ENCODE assay signal across 15 cellular contexts in the genomic region with DNA sequence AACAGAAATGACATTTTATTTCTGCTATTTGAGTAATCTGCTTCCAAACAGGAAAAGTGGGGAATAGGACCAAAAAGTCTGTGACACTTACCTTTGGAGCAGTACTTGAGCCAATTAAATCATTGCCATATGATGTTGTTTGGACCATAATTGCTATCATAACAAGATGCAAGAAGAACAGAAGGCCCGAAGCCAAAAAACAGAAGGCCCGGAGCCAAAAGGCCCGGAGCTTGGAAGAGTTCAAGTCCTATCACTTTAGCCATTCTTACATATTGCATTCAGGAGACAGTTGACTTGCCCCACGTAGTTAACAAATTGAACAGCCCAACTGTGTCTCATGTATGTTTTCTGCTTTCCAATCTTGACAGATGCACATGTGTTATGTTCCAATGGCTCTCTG.
DNase-seq lines count a peak whose midpoint lies in the region; ATAC-seq and TF ChIP-seq lines count a peak whose summit lies in the region.
"Had no signal": no experiment of that assay in that cellular context is flagged by ENCODE, and none has a peak within 500 bp of the region (broad histone marks: within the 10 kb centered on the region; RNA-seq: fewer than 3 reads in every experiment).

No MANE protein-coding gene starts in this region.

- H3F3A ChIP-seq in GM23248 (ENCODE audit: insufficient read depth) = peaks cover 25% of the 10 kb centered on the region

- H3K79me2 ChIP-seq in GM23248 (ENCODE audit: insufficient read depth) = 0 out of 2 replicates have a peak, but pooled peaks cover 5% of the 10 kb centered on the region

- intact Hi-C loops in left lung (cut with DNase I) = no loop called here

- H3K9me3 ChIP-seq in GM23248 (ENCODE audit: low read depth) = no peaks in the 10 kb centered on the region
- no peaks in the 10 kb centered on the region for H3K9me3 ChIP-seq in left lung

- H4K20me1 ChIP-seq in GM23248 (ENCODE audit: insufficient read depth) = no peaks in the 10 kb centered on the region

- H3K4me3 ChIP-seq in AG10803 (ENCODE audit: low read length) = no peak overlapping the region
- H3K4me3 ChIP-seq in GM23248 = no peak overlapping the region
- no peak overlapping the region for H3K4me3 ChIP-seq in left lung
- H3K4me3 ChIP-seq: SK-N-MC had no signal

- H3K4me2 ChIP-seq in GM23248 (ENCODE audit: unreplicated experiment) = peak overlapping the region; percentile 13

- peak; percentile 35 for DNase-seq in AG10803 (ENCODE audit: low read depth)
- no peak for DNase-seq in GM23248
- peak; percentile 37 for DNase-seq in dermis blood vessel endothelial cell
- no peak for DNase-seq in left lung
- DNase-seq: GOT3, NCI-H146, NCI-H510A treated with DMSO at 0.1 percent for 48 hours, NCI-H774, SHP77 had no signal

- H3K27ac ChIP-seq in GM23248 (peak overlapping the region; percentile 4; the same call in 1 of the 2 replicates), left lung (peak overlapping the region; percentile 69 to 79)
- H3K27ac ChIP-seq: HL-60, SK-N-MC had no signal

- TF ChIP-seq CTCF in AG10803 (conservative IDR thresholded peaks at IDR 0.05; ENCODE audit: low read length) = no peak
- no peak for TF ChIP-seq CTCF in left lung (IDR thresholded peaks at IDR 0.05)

- H2AFZ ChIP-seq in GM23248 = no peak overlapping the region

- in situ Hi-C loops in GM23248 (cut with MboI) = loop anchor here (10.0 kb wide), 1 partner anchor 284 kb away; no protein-coding TSS in a partner anchor

- no peak overlapping the region for H3K9ac ChIP-seq in GM23248

- H3K36me3 ChIP-seq in GM23248 (ENCODE audit: low read depth) = no peaks in the 10 kb centered on the region
- H3K36me3 ChIP-seq in left lung = no peaks in the 10 kb centered on the region

- peaks cover 50% of the 10 kb centered on the region for H3K4me1 ChIP-seq in GM23248 (ENCODE audit: insufficient read depth)
- peaks cover 5 to 11% of the 10 kb centered on the region in 2 donors for H3K4me1 ChIP-seq in left lung

- no peaks in the 10 kb centered on the region for H3K9me2 ChIP-seq in GM23248 (ENCODE audit: insufficient read depth)

- ATAC-seq in left lung (no peak), GM21825 (IDR thresholded peaks at IDR 0.05; ENCODE audit: unreplicated experiment) (no peak), GM19455 (IDR thresholded peaks at IDR 0.05; ENCODE audit: unreplicated experiment) (no peak), HG03378 (IDR thresholded peaks at IDR 0.05; ENCODE audit: unreplicated experiment) (no peak)
- ATAC-seq: HCT116 had no signal

- WGBS in GM23248 (ENCODE audit: low coverage in 1 of 2, low lambda C conversion rate in 2 of 2, missing lambda C conversion rate in 2 of 2), 2 experiments = 21 to 23% methylated on average over 4 of the region's 4 CpGs

- no peaks in the 10 kb centered on the region for H3K27me3 ChIP-seq in GM23248 (replicated peaks; ENCODE audit: insufficient read depth)
- no peaks in the 10 kb centered on the region for H3K27me3 ChIP-seq in left lung

Comparison
In these comparisons a context has a peak if more than half of its experiments do, and no peak if none do; other contexts are left out.
1. DNase-seq: peak in AG10803 (single experiment) and dermis blood vessel endothelial cell (single experiment); none in GM23248 (single experiment) and left lung (0 of 2).